In genomic region chr12:57462307-57463253, GRCh38 we compare ENCODE assay signal across 8 cellular contexts. TPM values are rescaled to one million over a fixed set of nuclear protein-coding genes. Genes with fewer than 3 reads are reported as not detected.
DNase-seq lines count a peak whose midpoint lies in the region; ATAC-seq and TF ChIP-seq lines count a peak whose summit lies in the region.

No MANE protein-coding gene starts in this region.

- no peaks in the 10 kb centered on the region for H3K9me3 ChIP-seq in ovary
- H3K9me3 ChIP-seq in thyroid gland, result no peaks in the 10 kb centered on the region

- DNase-seq in HFF-Myc (ENCODE audit: extremely low read depth, low read depth) (peak; percentile 85), MV-4-11 (lab: John Stamatoyannopoulos, UW) (peak; percentile 63), SK-N-DZ (ENCODE audit: low spot score) (peak; percentile 96), head of caudate nucleus (peak; percentile 72 to 91 (median 83)), ovary (peak; percentile 78 to 89 (median 87)), thyroid gland (peak; percentile 83 to 88)
- peak; percentile 89 to 94 for DNase-seq in activated naive CD4-positive, alpha-beta T cell treated with anti-CD3 and anti-CD28 coated beads, Interleukin-2, amount 50 U/mL, for 72 hours (ENCODE audit: low spot score in 2 of 2)

- H3K27me3 ChIP-seq in ovary, result no peaks in the 10 kb centered on the region
- H3K27me3 ChIP-seq in thyroid gland, result no peaks in the 10 kb centered on the region

- no peaks in the 10 kb centered on the region for H3K9me3 Mint-ChIP-seq in activated naive CD4-positive, alpha-beta T cell treated with anti-CD3 and anti-CD28 coated beads, Interleukin-2, amount 50 U/mL, for 72 hours

- peaks cover 0 to 4% of the 10 kb centered on the region in 2 donors for H3K36me3 Mint-ChIP-seq in activated naive CD4-positive, alpha-beta T cell treated with anti-CD3 and anti-CD28 coated beads, Interleukin-2, amount 50 U/mL, for 72 hours

- TF ChIP-seq EP300 in ovary (IDR thresholded peaks at IDR 0.05), result no peak

- H3K27ac ChIP-seq in ovary, result peak overlapping the region; percentile 49 to 60
- H3K27ac ChIP-seq in thyroid gland, result peak overlapping the region; percentile 47 to 64 (median 58)

- WGBS in ovary, 3 donors, result 6 to 7% (median 7%) methylated on average over 29 to 30 of the region's 30 CpGs
- 5 to 7% methylated on average over 24 to 29 of the region's 30 CpGs for WGBS in thyroid gland, 2 donors

- H3K4me3 ChIP-seq in HFF-Myc (replicated peaks; ENCODE audit: low read depth, low read length), result peak overlapping the region; percentile 58
- H3K4me3 ChIP-seq in ovary, result peak overlapping the region; percentile 43
- H3K4me3 ChIP-seq in thyroid gland (replicated peaks in 1 of 3), result peak overlapping the region in 2 of 3 donors; percentile 15 to 45

- ATAC-seq in activated naive CD4-positive, alpha-beta T cell treated with anti-CD3 and anti-CD28 coated beads, Interleukin-2, amount 50 U/mL, for 72 hours, result peak; percentile 81 to 82

- peak; percentile 51 for TF ChIP-seq POLR2A in ovary (IDR thresholded peaks at IDR 0.05)
- TF ChIP-seq POLR2A in thyroid gland (IDR thresholded peaks at IDR 0.05), result no peak

- H3K4me1 ChIP-seq in ovary (ENCODE audit: insufficient read depth) (peaks cover 7% of the 10 kb centered on the region), thyroid gland (peaks cover 21 to 23% of the 10 kb centered on the region in 2 donors)

- peak overlapping the region; percentile 44 to 55 for H3K27ac Mint-ChIP-seq in activated naive CD4-positive, alpha-beta T cell treated with anti-CD3 and anti-CD28 coated beads, Interleukin-2, amount 50 U/mL, for 72 hours

- H3K36me3 ChIP-seq in ovary (no peaks in the 10 kb centered on the region), thyroid gland (no peaks in the 10 kb centered on the region)

- TF ChIP-seq CTCF in GM12801 (IDR thresholded peaks at IDR 0.05; ENCODE audit: extremely low read depth, insufficient read length) (peak; percentile 59), HFF-Myc (IDR thresholded peaks at IDR 0.05; ENCODE audit: low read depth, low read length, missing control alignments) (peak; percentile 99), ovary (IDR thresholded peaks at IDR 0.05) (peak; percentile 85 to 94 (median 90)), thyroid gland (IDR thresholded peaks at IDR 0.05) (peak; percentile 85 to 95 (median 93))

- intact Hi-C loops in head of caudate nucleus (cut with DNase I), result no loop called here
- intact Hi-C loops in ovary (cut with DNase I), result no loop called here
- intact Hi-C loops in thyroid gland (cut with DNase I), result no loop called here

RNA-seq across cellular contexts. Expression of gene GLI1, which starts 3.0 kb away (rescaled TPM):
- 0.43 and 0.83 TPM in 2 replicates for polyA plus RNA-seq in SK-N-DZ (2014; cell fraction: cytosol; rRNA removed)
- 0.33 and 0.54 TPM in 2 replicates for polyA plus RNA-seq in SK-N-DZ (2014; cell fraction: nucleus; rRNA removed)
- under 1 TPM in 1 of 2 donors, not detected in 1; 0.49 TPM for total RNA-seq in activated naive CD4-positive, alpha-beta T cell treated with anti-CD3 and anti-CD28 coated beads, Interleukin-2, amount 50 U/mL, for 72 hours
- total RNA-seq in ovary, result 1 to 10 TPM in 2 of 7 donors, under 1 TPM in 4, not detected in 1; 0.48 to 4.1 (median 0.74) TPM
- polyA plus RNA-seq in ovary, result 1 to 10 TPM; 2.2 to 4.1 TPM
- 1 to 10 TPM in 3 of 4 donors, not detected in 1; 1.1 to 2.2 (median 1.6) TPM for total RNA-seq in thyroid gland

RNA-seq across cellular contexts. Expression of gene INHBE, which starts 7.5 kb away (rescaled TPM):
- 3.5 and 4.1 TPM in 2 replicates for polyA plus RNA-seq in SK-N-DZ (2014; cell fraction: cytosol; rRNA removed)
- 1.4 and 1.8 TPM in 2 replicates for polyA plus RNA-seq in SK-N-DZ (2014; cell fraction: nucleus; rRNA removed)
- under 1 TPM; 0.18 to 0.23 TPM for total RNA-seq in activated naive CD4-positive, alpha-beta T cell treated with anti-CD3 and anti-CD28 coated beads, Interleukin-2, amount 50 U/mL, for 72 hours
- not detected for total RNA-seq in ovary
- not detected for polyA plus RNA-seq in ovary
- total RNA-seq in thyroid gland, result not detected

RNA-seq across cellular contexts. Expression of gene ARHGAP9, which starts 17.1 kb away (rescaled TPM):
- 7.6 and 8.1 TPM in 2 replicates for polyA plus RNA-seq in SK-N-DZ (2014; cell fraction: cytosol; rRNA removed)
- polyA plus RNA-seq in SK-N-DZ (2014; cell fraction: nucleus; rRNA removed), result 6.2 and 8.1 TPM in 2 replicates
- 100 to 1,000 TPM; 151 to 195 TPM for total RNA-seq in activated naive CD4-positive, alpha-beta T cell treated with anti-CD3 and anti-CD28 coated beads, Interleukin-2, amount 50 U/mL, for 72 hours
- total RNA-seq in ovary (1 to 10 TPM; 2.7 to 8.0 (median 4.2) TPM), thyroid gland (1 to 10 TPM; 3.2 to 6.3 (median 4.6) TPM)
- 1 to 10 TPM; 2.6 to 9.5 TPM for polyA plus RNA-seq in ovary

RNA-seq across cellular contexts. Expression of gene MARS1, which starts 25.3 kb away (rescaled TPM):
- 161 and 172 TPM in 2 replicates for polyA plus RNA-seq in SK-N-DZ (2014; cell fraction: cytosol; rRNA removed)
- 617 and 1,802 TPM in 2 replicates for polyA plus RNA-seq in SK-N-DZ (2014; cell fraction: nucleus; rRNA removed)
- 100 to 1,000 TPM; 267 to 292 TPM for total RNA-seq in activated naive CD4-positive, alpha-beta T cell treated with anti-CD3 and anti-CD28 coated beads, Interleukin-2, amount 50 U/mL, for 72 hours
- total RNA-seq in ovary, result 100 to 1,000 TPM in 2 of 7 donors, 10 to 100 TPM in 5; 21.1 to 479 (median 66.4) TPM
- polyA plus RNA-seq in ovary, result 10 to 100 TPM; 30.8 to 87.4 TPM
- total RNA-seq in thyroid gland, result 100 to 1,000 TPM in 2 of 4 donors, 10 to 100 TPM in 2; 55.2 to 173 (median 97.8) TPM

RNA-seq across cellular contexts. Expression of gene INHBC, which starts 28.0 kb away (rescaled TPM):
- polyA plus RNA-seq in SK-N-DZ (2014; cell fraction: cytosol; rRNA removed), result not detected in 2 replicates
- polyA plus RNA-seq in SK-N-DZ (2014; cell fraction: nucleus; rRNA removed), result not detected in 2 replicates
- not detected for total RNA-seq in activated naive CD4-positive, alpha-beta T cell treated with anti-CD3 and anti-CD28 coated beads, Interleukin-2, amount 50 U/mL, for 72 hours
- total RNA-seq in ovary (under 1 TPM in 2 of 7 donors, not detected in 5; 0.12 to 0.27 TPM), thyroid gland (under 1 TPM in 3 of 4 donors, not detected in 1; 0.33 to 0.63 (median 0.54) TPM)
- polyA plus RNA-seq in ovary, result under 1 TPM; 0.07 to 0.12 TPM

Comparison
In these comparisons a context has a peak if more than half of its experiments do, and no peak if none do; other contexts are left out.
1. Peak in every context shown above with its lines: DNase-seq, ATAC-seq, H3K4me3 ChIP-seq and H3K27ac ChIP-seq.
2. RNA of gene ARHGAP9, which starts 17.1 kb away (total RNA-seq): 151 to 195 TPM in activated naive CD4-positive, alpha-beta T cell treated with anti-CD3 and anti-CD28 coated beads, Interleukin-2, amount 50 U/mL, for 72 hours; 3.2 to 6.3 TPM in thyroid gland and 2.7 to 8.0 TPM in ovary; every median in the first group is over 10 times any median in the second.